In the genomic region with DNA sequence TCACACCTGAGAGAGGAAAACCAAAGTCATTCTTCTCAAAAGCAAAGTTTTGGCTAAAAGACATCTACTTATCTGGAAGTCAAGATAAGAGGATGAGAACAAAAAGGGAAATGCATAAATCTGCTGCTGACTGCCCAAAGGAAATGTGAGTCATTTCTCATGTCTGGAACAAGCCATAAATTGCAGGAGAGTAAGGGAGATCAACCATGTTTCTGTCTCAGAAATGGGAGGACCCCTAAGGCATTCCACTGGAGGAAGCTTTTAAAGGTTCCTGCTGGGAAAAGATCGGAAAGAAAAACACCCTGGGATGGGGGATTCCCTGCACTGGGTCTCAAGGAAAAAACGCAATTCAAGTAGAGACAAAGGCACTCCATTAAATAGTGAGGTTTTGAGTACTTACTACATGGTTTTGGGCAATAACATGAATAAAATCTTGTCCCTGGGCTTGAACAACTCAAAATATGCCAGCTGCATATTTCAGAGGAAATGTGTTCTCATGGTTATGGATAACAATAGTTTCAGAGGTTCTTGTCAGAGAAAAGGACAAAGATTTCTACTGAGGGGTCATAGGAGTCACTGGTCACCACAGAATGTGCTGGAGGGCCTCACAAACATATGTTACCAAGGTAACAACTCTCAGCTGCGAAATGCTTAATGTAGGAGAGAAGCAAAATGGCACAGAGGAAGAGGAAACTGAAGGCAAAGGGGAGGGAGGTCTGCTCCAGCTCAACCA, we compare ENCODE assay signal across 12 cellular contexts. TPM values are rescaled to one million over a fixed set of nuclear protein-coding genes. Genes with fewer than 3 reads are reported as not detected.
DNase-seq lines count a peak whose midpoint lies in the region; ATAC-seq and TF ChIP-seq lines count a peak whose summit lies in the region.
"Had no signal": no experiment of that assay in that cellular context is flagged by ENCODE, and none has a peak within 500 bp of the region (broad histone marks: within the 10 kb centered on the region; RNA-seq: fewer than 3 reads in every experiment).

No MANE protein-coding gene starts in this region.

- H3K4me2 ChIP-seq in osteoblast (ENCODE audit: insufficient read depth, low read length): no peak overlapping the region

- H3K27ac Mint-ChIP-seq in HFFc6 (peak overlapping the region; percentile 91), T-helper 17 cell (no peak overlapping the region)
- no peak overlapping the region for H3K27ac Mint-ChIP-seq in CD8-positive, alpha-beta memory T cell

- peak overlapping the region; percentile 15; the same call in 1 of the 2 replicates for H3K4me3 Mint-ChIP-seq in HFFc6
- H3K4me3 Mint-ChIP-seq in CD8-positive, alpha-beta memory T cell: peak overlapping the region in 1 of 7 donors; percentile 5
- H3K4me3 Mint-ChIP-seq in T-helper 17 cell: no peak overlapping the region

- H3K27me3 ChIP-seq in osteoblast (ENCODE audit: insufficient read depth, low read length): no peaks in the 10 kb centered on the region
- H3K27me3 ChIP-seq in CD8-positive, alpha-beta memory T cell (ENCODE audit: insufficient read depth, low read length, poor library complexity, severe bottlenecking): no peaks in the 10 kb centered on the region

- H3K4me1 Mint-ChIP-seq in HFFc6 (ENCODE audit: low read depth) (peaks cover 19% of the 10 kb centered on the region), T-helper 17 cell (peaks cover 5% of the 10 kb centered on the region)
- peaks cover 7 to 20% (median 16%) of the 10 kb centered on the region in 3 donors for H3K4me1 Mint-ChIP-seq in CD8-positive, alpha-beta memory T cell

- H4K20me1 ChIP-seq in osteoblast (ENCODE audit: insufficient read depth, low read length): no peaks in the 10 kb centered on the region

- H3K36me3 Mint-ChIP-seq in HFFc6 (ENCODE audit: low read depth) (no peaks in the 10 kb centered on the region; the same call in 1 of the 2 replicates), T-helper 17 cell (ENCODE audit: low read depth) (no peaks in the 10 kb centered on the region)
- peaks cover 0 to 15% (median 3%) of the 10 kb centered on the region in 3 donors for H3K36me3 Mint-ChIP-seq in CD8-positive, alpha-beta memory T cell

- H3K79me2 ChIP-seq in osteoblast (ENCODE audit: insufficient read depth, low read length): no peaks in the 10 kb centered on the region

- H3K36me3 ChIP-seq in osteoblast (ENCODE audit: insufficient read depth, low read length): no peaks in the 10 kb centered on the region
- H3K36me3 ChIP-seq in CD8-positive, alpha-beta memory T cell (ENCODE audit: insufficient read depth, low read length): no peaks in the 10 kb centered on the region

- POLR2A ChIA-PET in CD8-positive, alpha-beta memory T cell (lab: Charles Lee): no interaction called here

- CTCF ChIA-PET in CD8-positive, alpha-beta memory T cell (lab: Charles Lee): no interaction called here

- no peak for ATAC-seq in T-helper 17 cell
- ATAC-seq: activated CD4-positive, CD25-positive, alpha-beta regulatory T cell treated with anti-CD3 and anti-CD28 coated beads, Interleukin-2, amount 50 U/mL, for 24 hours; activated naive CD4-positive, alpha-beta T cell treated with anti-CD3 and anti-CD28 coated beads, Interleukin-2, amount 50 U/mL, for 72 hours had no signal

- H3K9me3 Mint-ChIP-seq in HFFc6: no peaks in the 10 kb centered on the region
- peaks cover 0 to 13% (median 8%) of the 10 kb centered on the region in 5 donors for H3K9me3 Mint-ChIP-seq in CD8-positive, alpha-beta memory T cell

- no peaks in the 10 kb centered on the region for H3K4me1 ChIP-seq in osteoblast (ENCODE audit: insufficient read depth, low read length)
- H3K4me1 ChIP-seq in CD8-positive, alpha-beta memory T cell (ENCODE audit: insufficient read depth, low read length): peaks cover 4% of the 10 kb centered on the region

- H2AFZ ChIP-seq in osteoblast (ENCODE audit: low read length): no peak overlapping the region

- H3K4me3 ChIP-seq in fibroblast of the aortic adventitia (ENCODE audit: low read depth, low read length) (no peak overlapping the region), osteoblast (ENCODE audit: insufficient read depth, low read length) (no peak overlapping the region)
- no peak overlapping the region for H3K4me3 ChIP-seq in CD8-positive, alpha-beta memory T cell (ENCODE audit: low read length)

- peak; percentile 34 for DNase-seq in HFFc6
- peak; percentile 89 for DNase-seq in RPMI7951 (ENCODE audit: low read depth)
- peak; percentile 77 for DNase-seq in fibroblast of the aortic adventitia (ENCODE audit: low read depth)
- no peak for DNase-seq in osteoblast (ENCODE audit: insufficient read length, low spot score, missing footprints)
- no peak for DNase-seq in stimulated activated CD4-positive, alpha-beta T cell treated with anti-CD3 and anti-CD28 coated beads, Interleukin-15, amount 100 ng/mL, for 24 hours
- no peak for DNase-seq in T-helper 1 cell
- DNase-seq in CD8-positive, alpha-beta memory T cell: no peak
- no peak for DNase-seq in T-helper 17 cell
- DNase-seq: NCI-H524, nucleus accumbens had no signal

- TF ChIP-seq CTCF in HFFc6 (IDR thresholded peaks at IDR 0.05): no peak
- no peak for TF ChIP-seq CTCF in fibroblast of the aortic adventitia (IDR thresholded peaks at IDR 0.05; ENCODE audit: insufficient read depth, low read length)
- no peak for TF ChIP-seq CTCF in osteoblast (IDR thresholded peaks at IDR 0.05; ENCODE audit: extremely low read depth, low read depth, low read length)

- H3K27ac ChIP-seq in osteoblast (ENCODE audit: low read depth, low read length): peak overlapping the region; percentile 20
- H3K27ac ChIP-seq in CD8-positive, alpha-beta memory T cell (ENCODE audit: low read depth, low read length): no peak overlapping the region

- H3K27me3 Mint-ChIP-seq in HFFc6 (ENCODE audit: insufficient read depth): peaks cover 6% of the 10 kb centered on the region; the same call in 1 of the 2 replicates
- peaks cover 0 to 3% of the 10 kb centered on the region in 2 donors for H3K27me3 Mint-ChIP-seq in CD8-positive, alpha-beta memory T cell
- H3K27me3 Mint-ChIP-seq in T-helper 17 cell: no peaks in the 10 kb centered on the region

- H3K9me3 ChIP-seq in osteoblast (ENCODE audit: low read depth, low read length) (no peaks in the 10 kb centered on the region), T-helper 17 cell (ENCODE audit: control insufficient read depth, low read length, poor library complexity, severe bottlenecking) (no peaks in the 10 kb centered on the region)
- H3K9me3 ChIP-seq in CD8-positive, alpha-beta memory T cell (ENCODE audit: low read length): no peaks in the 10 kb centered on the region

RNA-seq across cellular contexts. Expression of a gene that starts 19.3 kb away (rescaled TPM):
- total RNA-seq in HFFc6 (2021; fragmentation: NEBNext Ultra II Directional; extraction: Animal tissue kit (Norgen Biotek cat#: 25700)): not detected
- 4.3 and 6.4 TPM in 2 replicates for total RNA-seq in RPMI7951 (2014; rRNA removed; shearing (Covaris generic))
- total RNA-seq in fibroblast of the aortic adventitia (ENCODE audit: low replicate concordance) (0.33 TPM in 1 of 2 replicates, not detected in the other), osteoblast (not detected in 2 replicates), T-helper 17 cell (not detected)
- total RNA-seq in CD8-positive, alpha-beta memory T cell: not detected
- polyA plus RNA-seq in CD8-positive, alpha-beta memory T cell: 0.15 TPM
- total RNA-seq: activated naive CD4-positive, alpha-beta T cell treated with anti-CD3 and anti-CD28 coated beads, Interleukin-2, amount 50 U/mL, for 72 hours had no signal

RNA-seq across cellular contexts. Expression of a gene that starts 39.9 kb away (rescaled TPM):
- total RNA-seq in HFFc6 (2021; fragmentation: NEBNext Ultra II Directional; extraction: Animal tissue kit (Norgen Biotek cat#: 25700)): 1 to 10 TPM; 1.6 to 3.5 (median 2.9) TPM
- 27.3 and 29.3 TPM in 2 replicates for total RNA-seq in RPMI7951 (2014; rRNA removed; shearing (Covaris generic))
- 0.16 TPM in 1 of 2 replicates, not detected in the other for total RNA-seq in fibroblast of the aortic adventitia (ENCODE audit: low replicate concordance)
- total RNA-seq in osteoblast: 6.2 and 8.0 TPM in 2 replicates
- total RNA-seq in CD8-positive, alpha-beta memory T cell: not detected
- polyA plus RNA-seq in CD8-positive, alpha-beta memory T cell: not detected
- not detected for total RNA-seq in T-helper 17 cell
- total RNA-seq: activated naive CD4-positive, alpha-beta T cell treated with anti-CD3 and anti-CD28 coated beads, Interleukin-2, amount 50 U/mL, for 72 hours had no signal

Comparison
In these comparisons a context has a peak if more than half of its experiments do, and no peak if none do; other contexts are left out.
1. DNase-seq: peak in HFFc6 (single experiment), RPMI7951 (single experiment) and fibroblast of the aortic adventitia (single experiment); none in osteoblast (single experiment), stimulated activated CD4-positive, alpha-beta T cell treated with anti-CD3 and anti-CD28 coated beads, Interleukin-15, amount 100 ng/mL, for 24 hours (single experiment), T-helper 1 cell (0 of 5), CD8-positive, alpha-beta memory T cell (0 of 5) and T-helper 17 cell (0 of 3).